In genomic region chr21:34571994-34572393, GRCh38 we compare ENCODE assay signal across 3 cellular contexts.
A peak's percentile ranks its signal among the peaks of the same experiment; 100 is the strongest.
TF ChIP-seq lines count a peak whose summit lies in the region.

No MANE protein-coding gene starts in this region.

TF ChIP-seq in IMR-90, 13 proteins besides CTCF, POLR2A, EP300 and RAD21:
- TF ChIP-seq MXI1 (IDR thresholded peaks at IDR 0.05; ENCODE audit: borderline replicate concordance, low read depth, low read length) (no peak), CEBPB (IDR thresholded peaks at IDR 0.05; ENCODE audit: low read depth, low read length) (peak; percentile 75)

TF ChIP-seq in K562, 482 proteins besides CTCF, POLR2A, EP300 and RAD21:
- TF ChIP-seq CEBPB (tag; IDR thresholded peaks at IDR 0.05): peak; percentile 84
- TF ChIP-seq ZNF224 (CRISPR knock-in tag; IDR thresholded peaks at IDR 0.05): no peak
- TF ChIP-seq CEBPG (CRISPR knock-in tag; IDR thresholded peaks at IDR 0.05): no peak
- TF ChIP-seq CEBPG (tag; conservative IDR thresholded peaks at IDR 0.05 in 1 of 2, IDR thresholded peaks at IDR 0.05 in 1 of 2): peak in 1 of 2 experiments; percentile 66; a peak in 2 of 4 replicates

TF ChIP-seq in HepG2, 621 proteins besides CTCF, POLR2A, EP300 and RAD21:
- peak; percentile 13; the same call in 1 of the 2 replicates for TF ChIP-seq CEBPG (CRISPR knock-in tag; IDR thresholded peaks at IDR 0.05)
- TF ChIP-seq ZNF20 (CRISPR knock-in tag; IDR thresholded peaks at IDR 0.05): no peak
- no peak for TF ChIP-seq HMGXB3 (CRISPR knock-in tag; IDR thresholded peaks at IDR 0.05; ENCODE audit: borderline replicate concordance)
- TF ChIP-seq MIER2 (CRISPR knock-in tag; IDR thresholded peaks at IDR 0.05): no peak
- TF ChIP-seq STAT5B (CRISPR knock-in tag; IDR thresholded peaks at IDR 0.05): no peak
- TF ChIP-seq RELA (CRISPR knock-in tag; IDR thresholded peaks at IDR 0.05): no peak
- TF ChIP-seq AKAP8 (CRISPR knock-in tag; IDR thresholded peaks at IDR 0.05): no peak
- peak; percentile 56; the same call in 1 of the 2 replicates for TF ChIP-seq NR2F6 (IDR thresholded peaks at IDR 0.05)
- TF ChIP-seq NR2F6 (CRISPR knock-in tag; IDR thresholded peaks at IDR 0.05): peak; percentile 24; the same call in 1 of the 2 replicates
- no peak for TF ChIP-seq PHF5A (CRISPR knock-in tag; IDR thresholded peaks at IDR 0.05; ENCODE audit: low read depth, unreplicated experiment)
- TF ChIP-seq ZNF652 (CRISPR knock-in tag; IDR thresholded peaks at IDR 0.05; ENCODE audit: borderline replicate concordance, low read depth): peak; percentile 74
- TF ChIP-seq CEBPB (IDR thresholded peaks at IDR 0.05; ENCODE audit: borderline replicate concordance, low read depth, low read length): peak; percentile 74
